11 cellular contexts compared by ENCODE assay signal in the genomic region with DNA sequence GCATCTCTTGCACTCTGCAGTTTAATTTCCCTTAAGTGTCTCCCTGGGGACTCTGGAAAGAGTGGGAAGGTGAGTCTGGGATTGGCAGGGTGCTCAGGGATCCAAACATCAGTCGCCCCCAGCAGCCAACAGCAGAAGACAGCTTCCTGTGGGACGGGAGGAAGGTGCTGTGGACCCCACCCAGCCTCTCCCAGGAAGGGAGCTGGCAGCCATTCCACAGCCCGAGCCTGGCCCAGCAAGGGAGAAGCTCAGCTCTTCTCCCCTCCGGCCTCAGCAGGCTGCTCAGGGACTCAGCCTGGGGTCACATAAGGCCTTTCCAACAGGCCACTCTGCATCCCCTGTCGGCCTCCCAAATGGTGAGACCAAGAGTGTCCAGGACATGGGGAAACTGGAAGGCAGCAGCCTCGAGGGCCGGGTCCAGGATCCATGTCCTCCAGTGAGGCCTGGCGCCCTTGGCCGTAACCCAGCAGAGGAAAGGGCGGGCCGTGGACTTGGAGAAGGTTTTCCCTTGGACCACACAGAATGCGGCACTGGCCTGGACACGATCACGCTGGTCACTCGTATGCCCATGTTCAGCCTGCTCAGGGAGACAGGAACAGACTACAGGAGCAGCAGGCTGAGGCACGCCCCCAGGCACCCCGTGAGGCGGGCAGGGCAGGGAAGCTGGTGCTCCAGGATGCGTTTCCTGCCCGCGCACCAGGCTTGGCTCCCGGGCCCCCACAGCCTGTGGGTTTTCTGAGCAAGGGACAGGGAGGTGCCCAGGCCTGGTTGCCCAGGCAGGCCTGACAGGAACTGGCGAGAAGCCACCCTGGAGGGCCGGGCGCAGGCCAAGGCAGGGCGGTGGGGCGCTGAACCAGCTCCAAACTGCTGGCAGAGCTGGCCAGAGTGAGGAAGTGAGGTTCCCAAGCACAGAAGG. TPM values are rescaled to one million over a fixed set of nuclear protein-coding genes. Genes with fewer than 3 reads are reported as not detected.
A peak's percentile ranks its signal among the peaks of the same experiment; 100 is the strongest.
DNase-seq lines count a peak whose midpoint lies in the region; ATAC-seq and TF ChIP-seq lines count a peak whose summit lies in the region.
"Had no signal": no experiment of that assay in that cellular context is flagged by ENCODE, and none has a peak within 500 bp of the region (broad histone marks: within the 10 kb centered on the region; RNA-seq: fewer than 3 reads in every experiment).

No MANE protein-coding gene starts in this region.

- no peak for TF ChIP-seq CTCF in breast epithelium (IDR thresholded peaks at IDR 0.05)
- TF ChIP-seq CTCF in left lung (IDR thresholded peaks at IDR 0.05): no peak
- TF ChIP-seq CTCF in transverse colon (IDR thresholded peaks at IDR 0.05): no peak

- H3K4me1 Mint-ChIP-seq in activated CD4-positive, alpha-beta T cell treated with anti-CD3 and anti-CD28 coated beads, Interleukin-2, amount 10 ng/mL, durations not matched to agents 7 days and 5 days: peaks cover 40% of the 10 kb centered on the region
- H3K4me1 Mint-ChIP-seq in immature natural killer cell: peaks cover 13 to 14% of the 10 kb centered on the region in 2 donors
- H3K4me1 Mint-ChIP-seq in T-helper 17 cell: peaks cover 15% of the 10 kb centered on the region

- ATAC-seq in left lung (no peak), T-helper 17 cell (no peak)

- peaks cover 11 to 18% of the 10 kb centered on the region in 2 donors for H3K4me1 ChIP-seq in breast epithelium
- H3K4me1 ChIP-seq in left lung: peaks cover 0 to 39% of the 10 kb centered on the region in 2 donors
- peaks cover 22 to 51% (median 45%) of the 10 kb centered on the region in 4 donors for H3K4me1 ChIP-seq in transverse colon

- 37% methylated on average over 26 of the region's 27 CpGs; no CpG with 5 or more reads in 1 of the 2 donors for WGBS in transverse colon (ENCODE audit: low coverage in 1 of 2), 2 donors

- H3K9me3 Mint-ChIP-seq in activated CD4-positive, alpha-beta T cell treated with anti-CD3 and anti-CD28 coated beads, Interleukin-2, amount 10 ng/mL, durations not matched to agents 7 days and 5 days: no peaks in the 10 kb centered on the region
- no peaks in the 10 kb centered on the region for H3K9me3 Mint-ChIP-seq in immature natural killer cell
- H3K9me3 Mint-ChIP-seq: activated naive CD4-positive, alpha-beta T cell treated with anti-CD3 and anti-CD28 coated beads, Interleukin-2, amount 50 U/mL, for 24 hours; CD14-positive monocyte had no signal

- no peaks in the 10 kb centered on the region for H3K9me3 ChIP-seq in breast epithelium
- H3K9me3 ChIP-seq in left lung: no peaks in the 10 kb centered on the region
- no peaks in the 10 kb centered on the region for H3K9me3 ChIP-seq in transverse colon
- no peaks in the 10 kb centered on the region for H3K9me3 ChIP-seq in T-helper 17 cell (ENCODE audit: control insufficient read depth, low read length, poor library complexity, severe bottlenecking)

- no peaks in the 10 kb centered on the region for H3K27me3 ChIP-seq in breast epithelium
- H3K27me3 ChIP-seq in left lung: no peaks in the 10 kb centered on the region
- no peaks in the 10 kb centered on the region for H3K27me3 ChIP-seq in transverse colon

- H3K27ac Mint-ChIP-seq in activated CD4-positive, alpha-beta T cell treated with anti-CD3 and anti-CD28 coated beads, Interleukin-2, amount 10 ng/mL, durations not matched to agents 7 days and 5 days: peak overlapping the region; percentile 13
- H3K27ac Mint-ChIP-seq in immature natural killer cell: no peak overlapping the region
- H3K27ac Mint-ChIP-seq in T-helper 17 cell: no peak overlapping the region

- no peak for TF ChIP-seq EP300 in transverse colon (IDR thresholded peaks at IDR 0.05; ENCODE audit: low read depth)

- in situ Hi-C loops in transverse colon (cut with MboI; ENCODE audit: low pct_ligation_motif_present in 1 of 4, low pct_unique_long_range_greater_than_20kb in 1 of 4, low sequenced_read_pairs in 3 of 4): no loop called here

- intact Hi-C loops in breast epithelium (cut with DNase I; ENCODE audit: low total_unique reads): no loop called here
- intact Hi-C loops in left lung (cut with DNase I): no loop called here
- intact Hi-C loops in transverse colon (cut with DNase I; ENCODE audit: low total_unique reads): loop anchor here (10.0 kb wide), 1 partner anchor 137 kb away; no protein-coding TSS in a partner anchor

- H3K36me3 ChIP-seq in breast epithelium (no peaks in the 10 kb centered on the region), left lung (peaks cover 0 to 29% of the 10 kb centered on the region in 2 donors), transverse colon (no peaks in the 10 kb centered on the region)

- no peak overlapping the region for H3K4me3 Mint-ChIP-seq in activated CD4-positive, alpha-beta T cell treated with anti-CD3 and anti-CD28 coated beads, Interleukin-2, amount 10 ng/mL, durations not matched to agents 7 days and 5 days
- no peak overlapping the region for H3K4me3 Mint-ChIP-seq in immature natural killer cell
- H3K4me3 Mint-ChIP-seq in T-helper 17 cell: no peak overlapping the region
- H3K4me3 Mint-ChIP-seq: CD14-positive monocyte had no signal

- no peaks in the 10 kb centered on the region for H3K27me3 Mint-ChIP-seq in activated CD4-positive, alpha-beta T cell treated with anti-CD3 and anti-CD28 coated beads, Interleukin-2, amount 10 ng/mL, durations not matched to agents 7 days and 5 days
- peaks cover 4 to 16% (median 6%) of the 10 kb centered on the region in 3 donors for H3K27me3 Mint-ChIP-seq in immature natural killer cell (ENCODE audit: low read depth in 3 of 3)
- H3K27me3 Mint-ChIP-seq in T-helper 17 cell: no peaks in the 10 kb centered on the region
- H3K27me3 Mint-ChIP-seq: activated naive CD4-positive, alpha-beta T cell treated with anti-CD3 and anti-CD28 coated beads, Interleukin-2, amount 50 U/mL, for 24 hours had no signal

- peak overlapping the region; percentile 75 to 85 for H3K27ac ChIP-seq in breast epithelium
- peak overlapping the region; percentile 36 to 57 for H3K27ac ChIP-seq in left lung
- H3K27ac ChIP-seq in transverse colon: peak overlapping the region; percentile 74 to 86 (median 80)

- POLR2A ChIA-PET in activated CD4-positive, alpha-beta T cell treated with anti-CD3 and anti-CD28 coated beads, Interleukin-2, amount 10 ng/mL, durations not matched to agents 7 days and 5 days (lab: Charles Lee): no interaction called here

- TF ChIP-seq POLR2A in breast epithelium (IDR thresholded peaks at IDR 0.05): no peak
- peak; percentile 28 for TF ChIP-seq POLR2A in transverse colon (IDR thresholded peaks at IDR 0.05)

- CTCF ChIA-PET in activated CD4-positive, alpha-beta T cell treated with anti-CD3 and anti-CD28 coated beads, Interleukin-2, amount 10 ng/mL, durations not matched to agents 7 days and 5 days (lab: Charles Lee): interaction anchor here (0.7 kb wide), 1 partner anchor 11 kb away, joined by 4 read pairs; no protein-coding TSS in a partner anchor

- H3K4me3 ChIP-seq in breast epithelium: peak overlapping the region in 1 of 3 donors; percentile 39
- no peak overlapping the region for H3K4me3 ChIP-seq in left lung
- no peak overlapping the region for H3K4me3 ChIP-seq in transverse colon

- DNase-seq in activated CD4-positive, alpha-beta T cell treated with anti-CD3 and anti-CD28 coated beads, Interleukin-2, amount 10 ng/mL, durations not matched to agents 7 days and 5 days: no peak
- DNase-seq in activated CD4-positive, alpha-beta T cell treated with anti-CD3 and anti-CD28 coated beads for 48 hours: no peak
- DNase-seq in breast epithelium (ENCODE audit: low spot score in 2 of 2) (peak; percentile 75 to 81), left lung (peak in 1 of 2 donors; percentile 86), transverse colon (peak; percentile 77), immature natural killer cell (no peak), hepatic stellate cell (ENCODE audit: low spot score) (no peak), T-helper 17 cell (no peak)
- DNase-seq: stimulated activated CD4-positive, alpha-beta T cell treated with anti-CD3 and anti-CD28 coated beads, Interleukin-2, amount 100 ng/mL, for 24 hours had no signal

- H3K36me3 Mint-ChIP-seq in activated CD4-positive, alpha-beta T cell treated with anti-CD3 and anti-CD28 coated beads, Interleukin-2, amount 10 ng/mL, durations not matched to agents 7 days and 5 days (ENCODE audit: low read depth): peaks cover 4% of the 10 kb centered on the region
- H3K36me3 Mint-ChIP-seq in immature natural killer cell (no peaks in the 10 kb centered on the region), T-helper 17 cell (ENCODE audit: low read depth) (peaks cover 3% of the 10 kb centered on the region)
- H3K36me3 Mint-ChIP-seq: activated naive CD4-positive, alpha-beta T cell treated with anti-CD3 and anti-CD28 coated beads, Interleukin-2, amount 50 U/mL, for 24 hours had no signal

RNA-seq across cellular contexts. Expression of a gene that starts 3.5 kb away (rescaled TPM):
- 10 to 100 TPM; 36.4 to 37.4 TPM for total RNA-seq in activated CD4-positive, alpha-beta T cell treated with anti-CD3 and anti-CD28 coated beads, Interleukin-2, amount 10 ng/mL, durations not matched to agents 7 days and 5 days
- total RNA-seq in breast epithelium (10 to 100 TPM in 1 of 3 donors, 1 to 10 TPM in 2; 5.9 to 10.2 (median 5.9) TPM), left lung (10 to 100 TPM in 1 of 2 donors, 1 to 10 TPM in 1; 9.2 to 10.7 TPM), transverse colon (10 to 100 TPM in 2 of 4 donors, 1 to 10 TPM in 2; 7.8 to 47.6 (median 23.8) TPM), T-helper 17 cell (1 to 10 TPM; 6.9 to 8.3 TPM)
- 1 to 10 TPM; 4.0 to 5.7 (median 5.4) TPM for polyA plus RNA-seq in immature natural killer cell

RNA-seq across cellular contexts. Expression of a gene that starts 3.8 kb away (rescaled TPM):
- total RNA-seq in activated CD4-positive, alpha-beta T cell treated with anti-CD3 and anti-CD28 coated beads, Interleukin-2, amount 10 ng/mL, durations not matched to agents 7 days and 5 days: 10 to 100 TPM; 16.9 to 17.2 TPM
- 100 to 1,000 TPM in 1 of 3 donors, 10 to 100 TPM in 2; 57.4 to 140 (median 96.0) TPM for total RNA-seq in breast epithelium
- 10 to 100 TPM; 42.8 to 57.4 TPM for total RNA-seq in left lung
- total RNA-seq in transverse colon: 100 to 1,000 TPM in 2 of 4 donors, 10 to 100 TPM in 2; 90.2 to 214 (median 137) TPM
- polyA plus RNA-seq in immature natural killer cell: 10 to 100 TPM; 11.4 to 29.0 (median 13.6) TPM
- total RNA-seq in T-helper 17 cell: 1 to 10 TPM; 9.1 to 9.5 TPM

Comparison
In these comparisons a context has a peak if more than half of its experiments do, and no peak if none do; other contexts are left out.
1. DNase-seq: peak in breast epithelium (2 of 2) and transverse colon (single experiment); none in activated CD4-positive, alpha-beta T cell treated with anti-CD3 and anti-CD28 coated beads, Interleukin-2, amount 10 ng/mL, durations not matched to agents 7 days and 5 days (single experiment), activated CD4-positive, alpha-beta T cell treated with anti-CD3 and anti-CD28 coated beads for 48 hours (single experiment), immature natural killer cell (0 of 3), hepatic stellate cell (single experiment) and T-helper 17 cell (0 of 3).
2. Peak in every context shown above with its lines, with median percentiles within 50 percentile points of each other: H3K27ac ChIP-seq.